In the genomic region with DNA sequence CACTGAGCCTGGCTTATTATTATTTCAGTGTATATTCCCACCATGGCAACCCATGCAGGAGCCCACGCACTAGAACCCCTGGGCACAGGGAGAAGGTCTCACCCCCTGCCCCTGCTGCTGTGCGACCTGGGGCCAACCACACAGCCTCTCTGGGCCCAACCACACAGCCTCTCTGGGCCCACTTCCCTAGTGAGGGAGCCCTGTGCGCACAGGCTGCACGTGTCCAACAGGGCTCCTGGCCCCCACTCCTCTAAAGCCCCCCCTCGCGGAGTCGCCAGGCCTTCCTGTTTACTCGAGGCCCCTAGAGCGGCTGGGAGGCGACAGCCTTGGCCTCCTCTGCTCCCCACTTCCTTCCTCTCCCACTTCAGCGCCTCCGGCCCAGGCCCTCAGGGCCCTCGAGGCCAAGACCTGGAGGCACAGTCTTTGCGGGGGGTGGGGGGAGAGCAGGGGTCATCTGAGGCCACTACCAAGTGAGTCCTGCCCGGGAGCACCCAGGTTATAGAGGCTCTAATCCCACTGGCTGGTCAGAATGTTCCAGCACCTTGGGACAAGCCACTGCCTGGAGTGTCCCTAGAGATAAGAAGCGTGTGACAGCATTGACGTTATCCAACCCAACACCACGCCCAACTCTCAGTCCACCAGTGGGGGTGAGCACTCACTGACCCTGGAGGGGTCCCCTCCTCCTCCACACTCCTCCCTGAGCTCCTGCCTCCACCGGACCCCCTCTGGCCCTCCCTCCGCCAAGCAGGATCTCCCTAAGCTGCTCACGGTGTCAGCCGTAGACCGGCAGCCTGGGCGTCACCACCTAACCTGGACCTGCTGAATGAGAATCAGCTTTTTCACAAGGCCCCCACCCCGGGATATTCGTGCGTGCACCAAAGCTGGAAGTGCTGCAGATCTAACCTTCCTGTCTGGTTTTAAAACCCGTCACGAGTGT, we compare ENCODE assay signal across 1 cellular context.
TF ChIP-seq lines count a peak whose summit lies in the region.

No MANE protein-coding gene starts in this region.

TF ChIP-seq in GM12878, 131 proteins besides CTCF, POLR2A, EP300 and RAD21:
- TF ChIP-seq BHLHE40 (IDR thresholded peaks at IDR 0.05; ENCODE audit: borderline replicate concordance in 1 of 2, low read depth in 2 of 2, low read length in 1 of 2) (peak; percentile 30 to 31; a peak in 2 of 4 replicates), RUNX3 (IDR thresholded peaks at IDR 0.05; ENCODE audit: low read length) (no peak), PAX8 (IDR thresholded peaks at IDR 0.05) (no peak), SPI1 (IDR thresholded peaks at IDR 0.05; ENCODE audit: borderline replicate concordance, insufficient read depth, low read depth, low read length) (peak; percentile 1; the same call in 1 of the 2 replicates), NBN (IDR thresholded peaks at IDR 0.05) (no peak), IKZF1 (conservative IDR thresholded peaks at IDR 0.05) (0 out of 2 replicates have a peak, but pooled peaks have one; percentile 13), SREBF2 (IDR thresholded peaks at IDR 0.05; ENCODE audit: low read length) (no peak)
- TF ChIP-seq, protein P1, sequence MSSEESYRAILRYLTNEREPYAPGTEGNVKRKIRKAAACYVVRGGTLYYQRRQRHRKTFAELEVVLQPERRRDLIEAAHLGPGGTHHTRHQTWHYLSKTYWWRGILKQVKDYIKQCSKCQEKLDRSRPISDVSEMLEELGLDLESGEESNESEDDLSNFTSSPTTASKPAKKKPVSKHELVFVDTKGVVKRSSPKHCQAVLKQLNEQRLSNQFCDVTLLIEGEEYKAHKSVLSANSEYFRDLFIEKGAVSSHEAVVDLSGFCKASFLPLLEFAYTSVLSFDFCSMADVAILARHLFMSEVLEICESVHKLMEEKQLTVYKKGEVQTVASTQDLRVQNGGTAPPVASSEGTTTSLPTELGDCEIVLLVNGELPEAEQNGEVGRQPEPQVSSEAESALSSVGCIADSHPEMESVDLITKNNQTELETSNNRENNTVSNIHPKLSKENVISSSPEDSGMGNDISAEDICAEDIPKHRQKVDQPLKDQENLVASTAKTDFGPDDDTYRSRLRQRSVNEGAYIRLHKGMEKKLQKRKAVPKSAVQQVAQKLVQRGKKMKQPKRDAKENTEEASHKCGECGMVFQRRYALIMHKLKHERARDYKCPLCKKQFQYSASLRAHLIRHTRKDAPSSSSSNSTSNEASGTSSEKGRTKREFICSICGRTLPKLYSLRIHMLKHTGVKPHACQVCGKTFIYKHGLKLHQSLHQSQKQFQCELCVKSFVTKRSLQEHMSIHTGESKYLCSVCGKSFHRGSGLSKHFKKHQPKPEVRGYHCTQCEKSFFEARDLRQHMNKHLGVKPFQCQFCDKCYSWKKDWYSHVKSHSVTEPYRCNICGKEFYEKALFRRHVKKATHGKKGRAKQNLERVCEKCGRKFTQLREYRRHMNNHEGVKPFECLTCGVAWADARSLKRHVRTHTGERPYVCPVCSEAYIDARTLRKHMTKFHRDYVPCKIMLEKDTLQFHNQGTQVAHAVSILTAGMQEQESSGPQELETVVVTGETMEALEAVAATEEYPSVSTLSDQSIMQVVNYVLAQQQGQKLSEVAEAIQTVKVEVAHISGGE (CRISPR knock-in tag; IDR thresholded peaks at IDR 0.05) = no peak
- TF ChIP-seq, protein P2, sequence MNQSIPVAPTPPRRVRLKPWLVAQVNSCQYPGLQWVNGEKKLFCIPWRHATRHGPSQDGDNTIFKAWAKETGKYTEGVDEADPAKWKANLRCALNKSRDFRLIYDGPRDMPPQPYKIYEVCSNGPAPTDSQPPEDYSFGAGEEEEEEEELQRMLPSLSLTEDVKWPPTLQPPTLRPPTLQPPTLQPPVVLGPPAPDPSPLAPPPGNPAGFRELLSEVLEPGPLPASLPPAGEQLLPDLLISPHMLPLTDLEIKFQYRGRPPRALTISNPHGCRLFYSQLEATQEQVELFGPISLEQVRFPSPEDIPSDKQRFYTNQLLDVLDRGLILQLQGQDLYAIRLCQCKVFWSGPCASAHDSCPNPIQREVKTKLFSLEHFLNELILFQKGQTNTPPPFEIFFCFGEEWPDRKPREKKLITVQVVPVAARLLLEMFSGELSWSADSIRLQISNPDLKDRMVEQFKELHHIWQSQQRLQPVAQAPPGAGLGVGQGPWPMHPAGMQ (IDR thresholded peaks at IDR 0.05; ENCODE audit: borderline replicate concordance) = no peak
- TF ChIP-seq, protein P3, sequence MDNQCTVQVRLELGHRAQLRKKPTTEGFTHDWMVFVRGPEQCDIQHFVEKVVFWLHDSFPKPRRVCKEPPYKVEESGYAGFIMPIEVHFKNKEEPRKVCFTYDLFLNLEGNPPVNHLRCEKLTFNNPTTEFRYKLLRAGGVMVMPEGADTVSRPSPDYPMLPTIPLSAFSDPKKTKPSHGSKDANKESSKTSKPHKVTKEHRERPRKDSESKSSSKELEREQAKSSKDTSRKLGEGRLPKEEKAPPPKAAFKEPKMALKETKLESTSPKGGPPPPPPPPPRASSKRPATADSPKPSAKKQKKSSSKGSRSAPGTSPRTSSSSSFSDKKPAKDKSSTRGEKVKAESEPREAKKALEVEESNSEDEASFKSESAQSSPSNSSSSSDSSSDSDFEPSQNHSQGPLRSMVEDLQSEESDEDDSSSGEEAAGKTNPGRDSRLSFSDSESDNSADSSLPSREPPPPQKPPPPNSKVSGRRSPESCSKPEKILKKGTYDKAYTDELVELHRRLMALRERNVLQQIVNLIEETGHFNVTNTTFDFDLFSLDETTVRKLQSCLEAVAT (IDR thresholded peaks at IDR 0.05) = no peak
- TF ChIP-seq, protein P4, sequence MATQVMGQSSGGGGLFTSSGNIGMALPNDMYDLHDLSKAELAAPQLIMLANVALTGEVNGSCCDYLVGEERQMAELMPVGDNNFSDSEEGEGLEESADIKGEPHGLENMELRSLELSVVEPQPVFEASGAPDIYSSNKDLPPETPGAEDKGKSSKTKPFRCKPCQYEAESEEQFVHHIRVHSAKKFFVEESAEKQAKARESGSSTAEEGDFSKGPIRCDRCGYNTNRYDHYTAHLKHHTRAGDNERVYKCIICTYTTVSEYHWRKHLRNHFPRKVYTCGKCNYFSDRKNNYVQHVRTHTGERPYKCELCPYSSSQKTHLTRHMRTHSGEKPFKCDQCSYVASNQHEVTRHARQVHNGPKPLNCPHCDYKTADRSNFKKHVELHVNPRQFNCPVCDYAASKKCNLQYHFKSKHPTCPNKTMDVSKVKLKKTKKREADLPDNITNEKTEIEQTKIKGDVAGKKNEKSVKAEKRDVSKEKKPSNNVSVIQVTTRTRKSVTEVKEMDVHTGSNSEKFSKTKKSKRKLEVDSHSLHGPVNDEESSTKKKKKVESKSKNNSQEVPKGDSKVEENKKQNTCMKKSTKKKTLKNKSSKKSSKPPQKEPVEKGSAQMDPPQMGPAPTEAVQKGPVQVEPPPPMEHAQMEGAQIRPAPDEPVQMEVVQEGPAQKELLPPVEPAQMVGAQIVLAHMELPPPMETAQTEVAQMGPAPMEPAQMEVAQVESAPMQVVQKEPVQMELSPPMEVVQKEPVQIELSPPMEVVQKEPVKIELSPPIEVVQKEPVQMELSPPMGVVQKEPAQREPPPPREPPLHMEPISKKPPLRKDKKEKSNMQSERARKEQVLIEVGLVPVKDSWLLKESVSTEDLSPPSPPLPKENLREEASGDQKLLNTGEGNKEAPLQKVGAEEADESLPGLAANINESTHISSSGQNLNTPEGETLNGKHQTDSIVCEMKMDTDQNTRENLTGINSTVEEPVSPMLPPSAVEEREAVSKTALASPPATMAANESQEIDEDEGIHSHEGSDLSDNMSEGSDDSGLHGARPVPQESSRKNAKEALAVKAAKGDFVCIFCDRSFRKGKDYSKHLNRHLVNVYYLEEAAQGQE (IDR thresholded peaks at IDR 0.05; ENCODE audit: low read depth, low read length) = no peak
